Comparison of ENCODE assay signal across 14 cellular contexts in genomic region chr13:42305503-42305902, GRCh38.
"Had no signal": no experiment of that assay in that cellular context is flagged by ENCODE, and none has a peak within 500 bp of the region (broad histone marks: within the 10 kb centered on the region; RNA-seq: fewer than 3 reads in every experiment).

No MANE protein-coding gene starts in this region.

- H3K27ac ChIP-seq: gastrocnemius medialis, sigmoid colon, stomach, thoracic aorta, uterus had no signal

- H3K9me3 ChIP-seq: gastrocnemius medialis, sigmoid colon, stomach, thoracic aorta, uterus had no signal

- H3K27ac Mint-ChIP-seq: activated CD4-positive, alpha-beta memory T cell treated with anti-CD3 and anti-CD28 coated beads for 36 hours; activated naive CD4-positive, alpha-beta T cell treated with anti-CD3 and anti-CD28 coated beads, Interleukin-2, amount 50 U/mL, for 24 hours had no signal

- H3K4me3 ChIP-seq: gastrocnemius medialis, sigmoid colon, stomach, thoracic aorta, uterus had no signal

- H3K4me1 ChIP-seq: gastrocnemius medialis, sigmoid colon, stomach, uterus had no signal

- H3K36me3 ChIP-seq: uterus had no signal

- H3K27me3 Mint-ChIP-seq: activated CD4-positive, alpha-beta memory T cell treated with anti-CD3 and anti-CD28 coated beads for 36 hours; activated naive CD4-positive, alpha-beta T cell treated with anti-CD3 and anti-CD28 coated beads, Interleukin-2, amount 50 U/mL, for 24 hours had no signal

- ATAC-seq: gastrocnemius medialis, left ventricle myocardium superior had no signal

- H3K27me3 ChIP-seq: gastrocnemius medialis, sigmoid colon, stomach, uterus had no signal

- DNase-seq: activated CD4-positive, alpha-beta memory T cell treated with anti-CD3 and anti-CD28 coated beads for 36 hours; activated CD4-positive, CD25-positive, alpha-beta regulatory T cell treated with anti-CD3 and anti-CD28 coated beads, Interleukin-2, amount 50 U/mL, for 72 hours; activated CD8-positive, alpha-beta memory T cell treated with anti-CD3 and anti-CD28 coated beads, Interleukin-2, amount 50 U/mL, for 4 hours; anterior cingulate cortex; gastrocnemius medialis; left ventricle myocardium superior; mesendoderm; sigmoid colon; stimulated activated CD4-positive, alpha-beta T cell treated with anti-CD3 and anti-CD28 coated beads, Interleukin-2, amount 100 ng/mL, for 24 hours; stomach; uterus had no signal

- H3K4me3 Mint-ChIP-seq: activated CD4-positive, alpha-beta memory T cell treated with anti-CD3 and anti-CD28 coated beads for 36 hours; activated naive CD4-positive, alpha-beta T cell treated with anti-CD3 and anti-CD28 coated beads, Interleukin-2, amount 50 U/mL, for 24 hours had no signal

- FAIRE-seq: keratinocyte had no signal
